ENCODE assay signal across 9 cellular contexts in the genomic region with DNA sequence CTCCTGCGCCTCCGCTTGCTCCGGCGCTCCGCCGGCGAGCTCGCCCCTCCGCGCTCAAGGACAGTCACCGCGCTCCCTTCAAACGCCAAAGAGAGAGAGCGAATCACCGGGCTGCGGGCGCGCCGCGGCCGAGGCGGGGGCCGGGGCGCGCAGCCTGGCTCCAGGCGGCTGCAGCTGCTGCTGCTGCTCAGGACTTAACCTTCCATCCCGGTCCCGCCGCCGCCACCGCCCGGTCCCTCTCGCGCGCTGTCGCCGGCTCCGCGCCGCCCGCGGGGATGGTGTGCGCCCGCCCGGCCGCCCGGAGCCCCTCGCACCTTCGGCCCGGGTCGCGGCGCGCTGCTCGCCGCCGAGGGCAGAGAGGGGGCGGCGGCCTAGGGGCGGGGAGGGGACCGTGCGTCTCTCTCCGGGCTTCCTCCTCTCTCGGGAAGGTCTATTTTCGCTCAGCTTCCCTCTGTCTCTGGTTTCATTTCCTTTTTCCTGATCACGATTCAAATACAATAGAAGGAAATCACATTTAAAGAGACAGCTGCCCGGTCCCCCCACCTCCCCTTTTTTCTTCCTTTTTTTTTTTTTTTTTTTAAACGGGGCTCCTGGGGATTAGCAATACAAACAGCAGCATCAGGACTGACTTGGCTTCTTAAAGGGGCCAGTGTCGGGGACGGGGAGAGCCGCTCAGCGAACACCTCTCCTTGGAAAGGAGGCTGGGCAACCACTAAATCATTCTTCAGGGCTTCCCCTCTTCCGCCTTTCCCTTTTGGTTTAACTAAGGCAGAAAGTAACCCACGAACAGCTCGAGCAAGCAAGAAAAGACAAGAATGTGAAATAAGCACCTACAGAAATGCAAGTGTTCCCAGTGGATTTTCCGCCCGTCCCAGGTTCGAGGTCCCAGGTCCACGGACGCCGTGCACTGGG. TPM values are rescaled to one million over a fixed set of nuclear protein-coding genes. Genes with fewer than 3 reads are reported as not detected.
A peak's percentile ranks its signal among the peaks of the same experiment; 100 is the strongest.
DNase-seq lines count a peak whose midpoint lies in the region; ATAC-seq and TF ChIP-seq lines count a peak whose summit lies in the region.
"Had no signal": no experiment of that assay in that cellular context is flagged by ENCODE, and none has a peak within 500 bp of the region (broad histone marks: within the 10 kb centered on the region; RNA-seq: fewer than 3 reads in every experiment).

No MANE protein-coding gene starts in this region.

- ATAC-seq in HG02973 (IDR thresholded peaks at IDR 0.05; ENCODE audit: unreplicated experiment) (peak; percentile 39), gastrocnemius medialis (peak; percentile 84 to 86), GM19324 (IDR thresholded peaks at IDR 0.05; ENCODE audit: low FRiP score, unreplicated experiment) (no peak)

- TF ChIP-seq POLR2A in gastrocnemius medialis (IDR thresholded peaks at IDR 0.05), result no peak

- peak overlapping the region; percentile 52 to 82 (median 74) for H3K27ac ChIP-seq in gastrocnemius medialis

- H3K4me3 Mint-ChIP-seq in brain, result peak overlapping the region; percentile 91 to 99 (median 96)

- H3K9me3 Mint-ChIP-seq in brain, result no peaks in the 10 kb centered on the region

- H3K36me3 ChIP-seq in gastrocnemius medialis, result no peaks in the 10 kb centered on the region

- peaks cover 33% of the 10 kb centered on the region for H3K4me1 Mint-ChIP-seq in brain

- H3K4me3 ChIP-seq in gastrocnemius medialis, result peak overlapping the region; percentile 66 to 85 (median 76)

- H3K27me3 ChIP-seq in gastrocnemius medialis, result no peaks in the 10 kb centered on the region

- peak; percentile 54 for DNase-seq in NCI-H2227 (lab: John Stamatoyannopoulos, UW; ENCODE audit: unreplicated experiment)
- no peak for DNase-seq in NCI-H2227 treated with DMSO at 0.1 percent for 48 hours (lab: John Stamatoyannopoulos, UW)
- DNase-seq in NOMO-1 (lab: John Stamatoyannopoulos, UW; ENCODE audit: unreplicated experiment in 2 of 2), result peak; percentile 85 to 98
- DNase-seq in iPS-NIHi7 (ENCODE audit: extremely low spot score), result peak; percentile 54
- peak; percentile 31 to 72 for DNase-seq in gastrocnemius medialis
- DNase-seq: DND-41 had no signal

- no peaks in the 10 kb centered on the region for H3K36me3 Mint-ChIP-seq in brain

- in situ Hi-C loops in gastrocnemius medialis (cut with MboI; ENCODE audit: low sequenced_read_pairs in 4 of 4), result loop anchor here in 1 of 4 donors (10.0 kb wide), 1 partner anchor 45 kb away; no protein-coding TSS in a partner anchor

- peak overlapping the region; percentile 90 to 99 (median 96) for H3K27ac Mint-ChIP-seq in brain

- TF ChIP-seq CTCF in brain (conservative IDR thresholded peaks at IDR 0.05) (no peak), gastrocnemius medialis (IDR thresholded peaks at IDR 0.05 in 4 of 5, conservative IDR thresholded peaks at IDR 0.05 in 1 of 5) (no peak)

- no peaks in the 10 kb centered on the region for H3K9me3 ChIP-seq in gastrocnemius medialis

- H3K4me1 ChIP-seq in gastrocnemius medialis, result peaks cover 10 to 12% of the 10 kb centered on the region in 2 donors

- intact Hi-C loops in gastrocnemius medialis (cut with DNase I; ENCODE audit: low total_unique reads), result loop anchor here (2.0 kb wide), 2 partner anchors 43 to 183 kb away; no protein-coding TSS in a partner anchor

- H3K27me3 Mint-ChIP-seq in brain, result peaks cover 62% of the 10 kb centered on the region

RNA-seq across cellular contexts. Expression of a gene that starts 22.1 kb away (rescaled TPM):
- polyA plus RNA-seq in brain (ENCODE audit: insufficient read depth, low read depth, low replicate concordance), result 33.3 TPM
- 10 to 100 TPM in 3 of 4 donors, 1 to 10 TPM in 1; 5.3 to 41.9 (median 19.2) TPM for total RNA-seq in gastrocnemius medialis
